In the genomic region with DNA sequence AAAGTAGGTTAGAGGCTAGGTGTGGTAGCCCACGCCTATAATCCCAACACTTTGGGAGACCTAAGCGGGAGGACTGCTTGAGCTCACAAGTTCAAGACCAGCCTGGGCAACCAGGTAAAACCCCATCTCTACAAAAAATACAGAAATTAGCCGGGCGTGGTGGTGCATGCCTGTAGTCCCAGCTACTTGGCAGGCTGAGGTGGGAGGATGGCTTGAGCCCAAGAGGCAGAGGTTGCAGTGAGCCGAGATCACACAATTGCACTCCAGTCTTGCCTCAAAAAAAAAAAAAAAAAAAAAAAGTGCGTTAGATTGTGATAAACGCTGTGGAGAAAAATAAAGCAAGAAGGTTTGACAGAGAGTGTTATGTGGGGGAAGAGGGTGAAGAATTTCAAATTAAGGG, we compare ENCODE assay signal across 8 cellular contexts. TPM values are rescaled to one million over a fixed set of nuclear protein-coding genes. Genes with fewer than 3 reads are reported as not detected.
DNase-seq lines count a peak whose midpoint lies in the region; ATAC-seq lines count a peak whose summit lies in the region.
"Not testable (repeated sequence)": the region's sequence is repeated elsewhere in the genome, so short reads cannot be mapped to it uniquely, and the experiment has no call there.

No MANE protein-coding gene starts in this region.

- peak overlapping the region in 4 of 8 donors; percentile 7 to 72 (median 12) for H3K4me3 Mint-ChIP-seq in CD4-positive, alpha-beta memory T cell
- H3K4me3 Mint-ChIP-seq in T-helper 17 cell = peak overlapping the region; percentile 46
- not testable (repeated sequence) for H3K4me3 Mint-ChIP-seq in activated T-cell treated with anti-CD3 and anti-CD28 coated beads, Interleukin-2, amount 50 U/mL, for 24 hours; central memory CD8-positive, alpha-beta T cell; stimulated activated effector memory CD8-positive, alpha-beta T cell treated with anti-CD3 and anti-CD28 coated beads, Interleukin-12 subunit alpha, Interleukin-12 subunit beta, amount 100 ng/mL, for 72 hours
- H3K4me3 Mint-ChIP-seq in naive thymus-derived CD4-positive, alpha-beta T cell = peak overlapping the region in 5 of 10 donors; percentile 29 to 53 (median 41)

- H3K27me3 Mint-ChIP-seq in CD4-positive, alpha-beta memory T cell; T-helper 17 cell; activated T-cell treated with anti-CD3 and anti-CD28 coated beads, Interleukin-2, amount 50 U/mL, for 24 hours; central memory CD8-positive, alpha-beta T cell; naive thymus-derived CD4-positive, alpha-beta T cell: not testable (repeated sequence)

- H3K27ac ChIP-seq in CD4-positive, alpha-beta memory T cell (ENCODE audit: low read depth, low read length) = not testable (repeated sequence)
- peak overlapping the region; percentile 1 for H3K27ac ChIP-seq in naive thymus-derived CD4-positive, alpha-beta T cell (ENCODE audit: low read depth, low read length)

- peaks cover 56 to 62% of the 10 kb centered on the region in 2 donors for H3K36me3 Mint-ChIP-seq in CD4-positive, alpha-beta memory T cell
- not testable (repeated sequence) for H3K36me3 Mint-ChIP-seq in T-helper 17 cell (ENCODE audit: low read depth); central memory CD8-positive, alpha-beta T cell (ENCODE audit: insufficient read depth)
- H3K36me3 Mint-ChIP-seq in activated T-cell treated with anti-CD3 and anti-CD28 coated beads, Interleukin-2, amount 50 U/mL, for 24 hours (ENCODE audit: low read depth) = peaks cover 49% of the 10 kb centered on the region
- peaks cover 25 to 43% of the 10 kb centered on the region in 2 donors for H3K36me3 Mint-ChIP-seq in activated naive CD4-positive, alpha-beta T cell treated with anti-CD3 and anti-CD28 coated beads, Interleukin-2, amount 50 U/mL, for 72 hours
- peaks cover 20 to 58% (median 48%) of the 10 kb centered on the region in 5 donors for H3K36me3 Mint-ChIP-seq in naive thymus-derived CD4-positive, alpha-beta T cell
- peaks cover 44% of the 10 kb centered on the region for H3K36me3 Mint-ChIP-seq in stimulated activated effector memory CD8-positive, alpha-beta T cell treated with anti-CD3 and anti-CD28 coated beads, Interleukin-12 subunit alpha, Interleukin-12 subunit beta, amount 100 ng/mL, for 72 hours

- not testable (repeated sequence) for H3K4me3 ChIP-seq in CD4-positive, alpha-beta memory T cell (ENCODE audit: low read length in 2 of 2); naive thymus-derived CD4-positive, alpha-beta T cell (ENCODE audit: low read length)

- not testable (repeated sequence) for ATAC-seq in T-helper 17 cell; activated naive CD4-positive, alpha-beta T cell treated with anti-CD3 and anti-CD28 coated beads, Interleukin-2, amount 50 U/mL, for 72 hours; central memory CD8-positive, alpha-beta T cell (replicated peaks; ENCODE audit: extremely low read depth, poor library complexity, severe bottlenecking); naive thymus-derived CD4-positive, alpha-beta T cell; stimulated activated effector memory CD8-positive, alpha-beta T cell treated with anti-CD3 and anti-CD28 coated beads, Interleukin-12 subunit alpha, Interleukin-12 subunit beta, amount 100 ng/mL, for 72 hours
- ATAC-seq in Right ventricle myocardium superior (ENCODE audit: poor library complexity) = peak; percentile 47

- peak overlapping the region in 4 of 7 donors; percentile 66 to 81 (median 71) for H3K27ac Mint-ChIP-seq in CD4-positive, alpha-beta memory T cell
- H3K27ac Mint-ChIP-seq in T-helper 17 cell = peak overlapping the region; percentile 86
- H3K27ac Mint-ChIP-seq in activated T-cell treated with anti-CD3 and anti-CD28 coated beads, Interleukin-2, amount 50 U/mL, for 24 hours = peak overlapping the region; percentile 48
- H3K27ac Mint-ChIP-seq in activated naive CD4-positive, alpha-beta T cell treated with anti-CD3 and anti-CD28 coated beads, Interleukin-2, amount 50 U/mL, for 72 hours = peak overlapping the region; percentile 1 to 9
- peak overlapping the region; percentile 13 for H3K27ac Mint-ChIP-seq in central memory CD8-positive, alpha-beta T cell (ENCODE audit: low read depth)
- H3K27ac Mint-ChIP-seq in naive thymus-derived CD4-positive, alpha-beta T cell = peak overlapping the region in 8 of 9 donors; percentile 18 to 93 (median 80)
- H3K27ac Mint-ChIP-seq in stimulated activated effector memory CD8-positive, alpha-beta T cell treated with anti-CD3 and anti-CD28 coated beads, Interleukin-12 subunit alpha, Interleukin-12 subunit beta, amount 100 ng/mL, for 72 hours = peak overlapping the region; percentile 48

- intact Hi-C loops in CD4-positive, alpha-beta memory T cell (cut with micrococcal nuclease); Right ventricle myocardium superior (cut with DNase I); naive thymus-derived CD4-positive, alpha-beta T cell (cut with micrococcal nuclease): not testable (repeated sequence)

- not testable (repeated sequence) for H3K27me3 ChIP-seq in CD4-positive, alpha-beta memory T cell (ENCODE audit: insufficient read depth, low read length); naive thymus-derived CD4-positive, alpha-beta T cell (ENCODE audit: control insufficient read depth in 2 of 2, insufficient read depth in 2 of 2, low read length in 2 of 2)

- DNase-seq in CD4-positive, alpha-beta memory T cell; T-helper 17 cell; activated T-cell treated with anti-CD3 and anti-CD28 coated beads, Interleukin-2, amount 50 U/mL, for 24 hours; activated naive CD4-positive, alpha-beta T cell treated with anti-CD3 and anti-CD28 coated beads, Interleukin-2, amount 50 U/mL, for 72 hours (ENCODE audit: low spot score in 2 of 2); central memory CD8-positive, alpha-beta T cell (ENCODE audit: low spot score in 2 of 2); Right ventricle myocardium superior; naive thymus-derived CD4-positive, alpha-beta T cell; stimulated activated effector memory CD8-positive, alpha-beta T cell treated with anti-CD3 and anti-CD28 coated beads, Interleukin-12 subunit alpha, Interleukin-12 subunit beta, amount 100 ng/mL, for 72 hours (ENCODE audit: low spot score in 2 of 2): not testable (repeated sequence)

- H3K36me3 ChIP-seq in CD4-positive, alpha-beta memory T cell (ENCODE audit: insufficient read depth, low read length) = not testable (repeated sequence)
- H3K36me3 ChIP-seq in naive thymus-derived CD4-positive, alpha-beta T cell (ENCODE audit: control insufficient read depth in 2 of 3, insufficient read depth in 3 of 3, low read length in 3 of 3) = peaks cover 0 to 19% (median 0%) of the 10 kb centered on the region in 3 experiments

- H3K9me3 ChIP-seq in CD4-positive, alpha-beta memory T cell (ENCODE audit: control insufficient read depth in 1 of 2, low read length in 2 of 2); T-helper 17 cell (ENCODE audit: control insufficient read depth, low read length, poor library complexity, severe bottlenecking); naive thymus-derived CD4-positive, alpha-beta T cell (ENCODE audit: control insufficient read depth in 2 of 3, low read length in 3 of 3): not testable (repeated sequence)

- H3K9me3 Mint-ChIP-seq in CD4-positive, alpha-beta memory T cell; activated T-cell treated with anti-CD3 and anti-CD28 coated beads, Interleukin-2, amount 50 U/mL, for 24 hours; central memory CD8-positive, alpha-beta T cell; stimulated activated effector memory CD8-positive, alpha-beta T cell treated with anti-CD3 and anti-CD28 coated beads, Interleukin-12 subunit alpha, Interleukin-12 subunit beta, amount 100 ng/mL, for 72 hours: not testable (repeated sequence)
- H3K9me3 Mint-ChIP-seq in activated naive CD4-positive, alpha-beta T cell treated with anti-CD3 and anti-CD28 coated beads, Interleukin-2, amount 50 U/mL, for 72 hours = peaks cover 9 to 26% of the 10 kb centered on the region in 2 donors
- peaks cover 0 to 13% (median 7%) of the 10 kb centered on the region in 11 donors for H3K9me3 Mint-ChIP-seq in naive thymus-derived CD4-positive, alpha-beta T cell

- H3K4me1 ChIP-seq in CD4-positive, alpha-beta memory T cell (ENCODE audit: insufficient read depth, low read length) = peaks cover 85% of the 10 kb centered on the region
- peaks cover 7 to 43% of the 10 kb centered on the region in 2 donors for H3K4me1 ChIP-seq in naive thymus-derived CD4-positive, alpha-beta T cell (ENCODE audit: control insufficient read depth in 2 of 2, insufficient read depth in 2 of 2, low read length in 2 of 2)

- peaks cover 70 to 89% (median 80%) of the 10 kb centered on the region in 4 donors for H3K4me1 Mint-ChIP-seq in CD4-positive, alpha-beta memory T cell
- H3K4me1 Mint-ChIP-seq in T-helper 17 cell = peaks cover 69% of the 10 kb centered on the region
- H3K4me1 Mint-ChIP-seq in activated T-cell treated with anti-CD3 and anti-CD28 coated beads, Interleukin-2, amount 50 U/mL, for 24 hours (ENCODE audit: low read depth) = peaks cover 80% of the 10 kb centered on the region
- peaks cover 82% of the 10 kb centered on the region for H3K4me1 Mint-ChIP-seq in central memory CD8-positive, alpha-beta T cell
- H3K4me1 Mint-ChIP-seq in naive thymus-derived CD4-positive, alpha-beta T cell = peaks cover 60 to 90% (median 79%) of the 10 kb centered on the region in 7 donors
- peaks cover 74% of the 10 kb centered on the region for H3K4me1 Mint-ChIP-seq in stimulated activated effector memory CD8-positive, alpha-beta T cell treated with anti-CD3 and anti-CD28 coated beads, Interleukin-12 subunit alpha, Interleukin-12 subunit beta, amount 100 ng/mL, for 72 hours

- CTCF ChIA-PET in CD4-positive, alpha-beta memory T cell (lab: Charles Lee; ENCODE audit: partially characterized antibody) = interaction anchor here (1.5 kb wide), 1 partner anchor 41 kb away, joined by 3 read pairs; no protein-coding TSS in a partner anchor
- CTCF ChIA-PET in naive thymus-derived CD4-positive, alpha-beta T cell (lab: Charles Lee) = interaction anchor here (0.5 kb wide), 1 partner anchor 17 kb away, joined by 3 read pairs; no protein-coding TSS in a partner anchor

- POLR2A ChIA-PET in CD4-positive, alpha-beta memory T cell (lab: Charles Lee; ENCODE audit: partially characterized antibody) = not testable (repeated sequence)
- POLR2A ChIA-PET in naive thymus-derived CD4-positive, alpha-beta T cell (lab: Charles Lee) = interaction anchor here (1.9 kb wide), 1 partner anchor 35 kb away, joined by 5 read pairs; no protein-coding TSS in a partner anchor

RNA-seq across cellular contexts. Expression of a gene that starts 36.8 kb away (rescaled TPM):
- total RNA-seq in CD4-positive, alpha-beta memory T cell = 100 to 1,000 TPM; 220 to 225 TPM
- polyA plus RNA-seq in CD4-positive, alpha-beta memory T cell = 100 to 1,000 TPM in 1 of 2 donors, 10 to 100 TPM in 1; 27.6 to 129 TPM
- total RNA-seq in T-helper 17 cell (100 to 1,000 TPM; 187 to 243 TPM), Right ventricle myocardium superior (87.2 TPM)
- 100 to 1,000 TPM; 129 to 137 TPM for total RNA-seq in activated naive CD4-positive, alpha-beta T cell treated with anti-CD3 and anti-CD28 coated beads, Interleukin-2, amount 50 U/mL, for 72 hours
- total RNA-seq in naive thymus-derived CD4-positive, alpha-beta T cell = 100 to 1,000 TPM; 114 to 253 (median 218) TPM
- polyA plus RNA-seq in naive thymus-derived CD4-positive, alpha-beta T cell = 10 to 100 TPM; 71.5 to 84.6 TPM

Comparison
In these comparisons a context has a peak if more than half of its experiments do, and no peak if none do; other contexts are left out.
1. H3K27ac Mint-ChIP-seq: peak in every context shown above with its lines; median percentile 86 in T-helper 17 cell; 80 in naive thymus-derived CD4-positive, alpha-beta T cell; 71 in CD4-positive, alpha-beta memory T cell; 48 in activated T-cell treated with anti-CD3 and anti-CD28 coated beads, Interleukin-2, amount 50 U/mL, for 24 hours; 48 in stimulated activated effector memory CD8-positive, alpha-beta T cell treated with anti-CD3 and anti-CD28 coated beads, Interleukin-12 subunit alpha, Interleukin-12 subunit beta, amount 100 ng/mL, for 72 hours; 13 in central memory CD8-positive, alpha-beta T cell; 5 in activated naive CD4-positive, alpha-beta T cell treated with anti-CD3 and anti-CD28 coated beads, Interleukin-2, amount 50 U/mL, for 72 hours.